Comparison of ENCODE assay signal across 1 cellular context in the genomic region with DNA sequence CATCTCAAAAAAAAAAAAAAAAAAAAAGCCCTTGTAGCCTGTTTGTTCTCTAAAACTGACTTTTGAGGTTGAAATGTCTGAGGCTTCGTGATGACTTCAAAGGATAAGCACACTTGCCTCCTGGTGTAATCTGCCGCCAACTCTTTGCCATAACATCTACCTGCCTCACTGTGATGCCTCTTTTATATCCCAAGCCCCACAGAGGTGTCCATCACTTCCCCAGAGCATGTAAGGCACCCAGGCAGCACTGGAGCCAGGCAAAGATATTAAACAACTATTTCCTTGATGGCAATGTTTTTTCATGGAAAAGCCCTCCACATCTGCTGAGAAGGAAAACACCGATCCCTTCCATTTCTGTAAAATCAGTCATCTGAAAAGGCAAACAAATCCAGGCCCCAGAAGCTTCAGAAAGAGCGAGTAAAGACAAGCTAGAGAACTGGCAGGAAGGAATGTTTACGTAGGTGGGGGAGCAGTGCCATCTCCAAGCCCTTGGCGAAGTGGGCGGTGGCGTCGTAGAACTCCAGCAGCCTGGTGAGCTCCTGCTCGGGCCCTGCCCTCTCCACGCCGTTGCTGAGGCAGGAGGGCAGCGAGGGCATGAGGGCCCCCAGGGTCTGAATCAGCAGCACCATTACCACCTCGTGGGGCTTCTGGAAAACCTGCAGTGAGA.
TF ChIP-seq lines count a peak whose summit lies in the region.

No MANE protein-coding gene starts in this region.

TF ChIP-seq in IMR-90, 13 proteins besides CTCF, POLR2A, EP300 and RAD21:
- no peak for TF ChIP-seq RCOR1 (IDR thresholded peaks at IDR 0.05; ENCODE audit: insufficient replicate concordance, low read length)
- no peak for TF ChIP-seq SMC3 (IDR thresholded peaks at IDR 0.05; ENCODE audit: low read depth, low read length)
- no peak for TF ChIP-seq CHD1 (IDR thresholded peaks at IDR 0.05; ENCODE audit: low read depth, low read length)
- TF ChIP-seq MAZ (IDR thresholded peaks at IDR 0.05; ENCODE audit: borderline replicate concordance, low read depth, low read length) = no peak
- no peak for TF ChIP-seq BHLHE40 (IDR thresholded peaks at IDR 0.05; ENCODE audit: low read depth, low read length)
- TF ChIP-seq, protein P1, sequence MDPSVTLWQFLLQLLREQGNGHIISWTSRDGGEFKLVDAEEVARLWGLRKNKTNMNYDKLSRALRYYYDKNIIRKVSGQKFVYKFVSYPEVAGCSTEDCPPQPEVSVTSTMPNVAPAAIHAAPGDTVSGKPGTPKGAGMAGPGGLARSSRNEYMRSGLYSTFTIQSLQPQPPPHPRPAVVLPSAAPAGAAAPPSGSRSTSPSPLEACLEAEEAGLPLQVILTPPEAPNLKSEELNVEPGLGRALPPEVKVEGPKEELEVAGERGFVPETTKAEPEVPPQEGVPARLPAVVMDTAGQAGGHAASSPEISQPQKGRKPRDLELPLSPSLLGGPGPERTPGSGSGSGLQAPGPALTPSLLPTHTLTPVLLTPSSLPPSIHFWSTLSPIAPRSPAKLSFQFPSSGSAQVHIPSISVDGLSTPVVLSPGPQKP (IDR thresholded peaks at IDR 0.05; ENCODE audit: borderline replicate concordance, low read depth, low read length) = no peak
- TF ChIP-seq, protein P2, sequence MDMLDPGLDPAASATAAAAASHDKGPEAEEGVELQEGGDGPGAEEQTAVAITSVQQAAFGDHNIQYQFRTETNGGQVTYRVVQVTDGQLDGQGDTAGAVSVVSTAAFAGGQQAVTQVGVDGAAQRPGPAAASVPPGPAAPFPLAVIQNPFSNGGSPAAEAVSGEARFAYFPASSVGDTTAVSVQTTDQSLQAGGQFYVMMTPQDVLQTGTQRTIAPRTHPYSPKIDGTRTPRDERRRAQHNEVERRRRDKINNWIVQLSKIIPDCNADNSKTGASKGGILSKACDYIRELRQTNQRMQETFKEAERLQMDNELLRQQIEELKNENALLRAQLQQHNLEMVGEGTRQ (IDR thresholded peaks at IDR 0.05; ENCODE audit: low read depth, low read length) = no peak
- TF ChIP-seq FOS (IDR thresholded peaks at IDR 0.05; ENCODE audit: low read depth, low read length) = no peak
- no peak for TF ChIP-seq RFX5 (IDR thresholded peaks at IDR 0.05; ENCODE audit: low read depth, low read length)
- no peak for TF ChIP-seq MXI1 (IDR thresholded peaks at IDR 0.05; ENCODE audit: borderline replicate concordance, low read depth, low read length)
- TF ChIP-seq MAFK (IDR thresholded peaks at IDR 0.05; ENCODE audit: low read depth, low read length) = no peak
- TF ChIP-seq NFE2L2 (IDR thresholded peaks at IDR 0.05; ENCODE audit: low read depth, low read length) = no peak
